Comparison of ENCODE assay signal across 8 cellular contexts in genomic region chr3:17070560-17070959, GRCh38.
DNase-seq lines count a peak whose midpoint lies in the region; ATAC-seq and TF ChIP-seq lines count a peak whose summit lies in the region.
"Had no signal": no experiment of that assay in that cellular context is flagged by ENCODE, and none has a peak within 500 bp of the region (broad histone marks: within the 10 kb centered on the region; RNA-seq: fewer than 3 reads in every experiment).

No MANE protein-coding gene starts in this region.

- H3K4me2 ChIP-seq in IMR-90 (ENCODE audit: low read depth, low read length) = no peak overlapping the region

- H3K36me3 Mint-ChIP-seq in endothelial cell (ENCODE audit: low read depth, unreplicated experiment) = peaks cover 3% of the 10 kb centered on the region

- no peak overlapping the region for H2AK9ac ChIP-seq in IMR-90 (replicated peaks; ENCODE audit: low read depth, low read length, poor library complexity)

- no peak overlapping the region for H3K4me3 Mint-ChIP-seq in endothelial cell (ENCODE audit: unreplicated experiment)

- peak overlapping the region; percentile 82 for H2AFZ ChIP-seq in IMR-90 (replicated peaks; ENCODE audit: low read length, poor library complexity)

- H3K27me3 ChIP-seq in IMR-90 (ENCODE audit: control insufficient read depth, insufficient read depth, low read length) = no peaks in the 10 kb centered on the region

- H3K27me3 Mint-ChIP-seq in endothelial cell (ENCODE audit: unreplicated experiment) = peaks cover 5% of the 10 kb centered on the region

- H4K20me1 ChIP-seq in IMR-90 (ENCODE audit: insufficient read depth, low read length) = no peaks in the 10 kb centered on the region

- no peak overlapping the region for H2BK5ac ChIP-seq in IMR-90 (ENCODE audit: low read depth, low read length, poor library complexity, severe bottlenecking)

- ATAC-seq in IMR-90 (ENCODE audit: low read depth) = peak; percentile 69; the same call in 1 of the 2 replicates
- ATAC-seq: Panc1 had no signal

- peak overlapping the region; percentile 66; the same call in 1 of the 2 replicates for H3K14ac ChIP-seq in IMR-90 (replicated peaks; ENCODE audit: low read depth, low read length)

- no peak overlapping the region for H3K9ac ChIP-seq in IMR-90 (ENCODE audit: low read depth, low read length)

- no peak overlapping the region for H3K27ac Mint-ChIP-seq in endothelial cell (ENCODE audit: unreplicated experiment)

- no peaks in the 10 kb centered on the region for H3K79me1 ChIP-seq in IMR-90 (ENCODE audit: low read depth in 1 of 2, low read length in 2 of 2)

- peaks cover 3% of the 10 kb centered on the region; the same call in 1 of the 2 replicates for H3K4me1 ChIP-seq in IMR-90 (ENCODE audit: control insufficient read depth, insufficient read depth, low read length)

- WGBS in IMR-90 (ENCODE audit: extremely low coverage in 2 of 2, insufficient read length in 1 of 2), 2 experiments = 0% methylated on average over 3 of the region's 5 CpGs; no CpG with 5 or more reads in 1 of the 2 experiments

- no peak overlapping the region; the same call in 1 of the 2 replicates for H3K4ac ChIP-seq in IMR-90 (ENCODE audit: low read depth, low read length)

- TF ChIP-seq RAD21 in IMR-90 (IDR thresholded peaks at IDR 0.05; ENCODE audit: low read length) = no peak

- peaks cover 5% of the 10 kb centered on the region; the same call in 1 of the 2 replicates for H3K9me1 ChIP-seq in IMR-90 (ENCODE audit: insufficient read depth, low read length)

- H2BK20ac ChIP-seq in IMR-90 (ENCODE audit: low read depth, low read length) = no peak overlapping the region

- no peak overlapping the region for H2AK5ac ChIP-seq in IMR-90 (ENCODE audit: low read depth, low read length)

- peaks cover 26% of the 10 kb centered on the region for H3K4me1 Mint-ChIP-seq in endothelial cell (ENCODE audit: unreplicated experiment)

- H4K8ac ChIP-seq in IMR-90 (ENCODE audit: low read depth in 2 of 2, low read length in 2 of 2) = peak overlapping the region; percentile 16 to 78; a peak in 1 of 4 replicates

- no TSS peak for BruUV-seq in IMR-90 (replicated peaks; lab: Mats Ljungman, UMichigan)

- POLR2A ChIA-PET in IMR-90 (lab: Charles Lee; ENCODE audit: unreplicated experiment) = interaction anchor here (0.6 kb wide), 1 partner anchor 41 kb away, joined by 4 read pairs; no protein-coding TSS in a partner anchor

- H2BK120ac ChIP-seq in IMR-90 (ENCODE audit: low read depth, low read length) = 0 out of 2 replicates have a peak overlapping the region, but pooled peaks have one; percentile 15

- CTCF ChIA-PET in IMR-90 (lab: Yijun Ruan, JAX) = interaction anchor here (0.7 kb wide), 1 partner anchor 12 kb away, joined by 4 read pairs; no protein-coding TSS in a partner anchor

- in situ Hi-C loops in IMR-90 (cut with MboI; ENCODE audit: low sequenced_read_pairs) = no loop called here

- TF ChIP-seq CTCF in IMR-90 (conservative IDR thresholded peaks at IDR 0.05; ENCODE audit: low read depth, low read length) (no peak), fibroblast of villous mesenchyme (IDR thresholded peaks at IDR 0.05; ENCODE audit: insufficient read depth, low read depth, low read length) (no peak), endothelial cell (IDR thresholded peaks at IDR 0.05; ENCODE audit: unreplicated experiment) (no peak)

- H3K56ac ChIP-seq in IMR-90 (ENCODE audit: extremely low read depth, insufficient read depth, low read length) = no peak overlapping the region

- dilution Hi-C loops in IMR-90 (cut with HindIII; ENCODE audit: low sequenced_read_pairs, unreplicated experiment) = no loop called here

- peak overlapping the region; percentile 93; the same call in 1 of the 2 replicates for H4K5ac ChIP-seq in IMR-90 (ENCODE audit: low read depth, low read length)

- no peak overlapping the region for H3K27ac ChIP-seq in IMR-90 (ENCODE audit: insufficient read depth, low read length)

- H3K9me3 Mint-ChIP-seq in endothelial cell (ENCODE audit: unreplicated experiment) = no peaks in the 10 kb centered on the region

- H2BK15ac ChIP-seq in IMR-90 (ENCODE audit: low read depth, low read length) = no peak overlapping the region

- DNase-seq in IMR-90 (peak; percentile 39), NCI-H748 treated with DMSO at 0.1 percent for 48 hours (lab: John Stamatoyannopoulos, UW) (peak; percentile 21), fibroblast of villous mesenchyme (ENCODE audit: low read depth) (peak; percentile 63), smooth muscle cell of the brain vasculature (ENCODE audit: low read depth, low spot score) (peak; percentile 65), GM19240 (ENCODE audit: insufficient read length, low spot score) (no peak), endothelial cell (ENCODE audit: low spot score) (no peak)
- no peak for DNase-seq in activated naive CD4-positive, alpha-beta T cell (lab: John Stamatoyannopoulos, UW)

- no peak overlapping the region for H3K4me3 ChIP-seq in IMR-90 (ENCODE audit: insufficient read depth, low read depth, low read length)
- no peak overlapping the region for H3K4me3 ChIP-seq in fibroblast of villous mesenchyme (ENCODE audit: low read depth, low read length)

- no peak overlapping the region; the same call in 1 of the 2 replicates for H3K23ac ChIP-seq in IMR-90 (ENCODE audit: low read depth, low read length)

- intact Hi-C loops in IMR-90 (cut with micrococcal nuclease) = no loop called here

- no peaks in the 10 kb centered on the region for H3K9me3 ChIP-seq in IMR-90 (ENCODE audit: control insufficient read depth, insufficient read depth, low read length)

- H3K18ac ChIP-seq in IMR-90 (ENCODE audit: low read depth, low read length) = no peak overlapping the region

- no peak for TF ChIP-seq POLR2A in IMR-90 (IDR thresholded peaks at IDR 0.05; ENCODE audit: low read depth, low read length)

- H3K36me3 ChIP-seq in IMR-90 (ENCODE audit: control insufficient read depth, insufficient read depth, low read length) = no peaks in the 10 kb centered on the region

- H4K91ac ChIP-seq in IMR-90 (ENCODE audit: insufficient read depth, low read depth, low read length) = peak overlapping the region; percentile 31; the same call in 1 of the 2 replicates

TF ChIP-seq in IMR-90, 13 proteins besides CTCF, POLR2A, EP300 and RAD21:
- TF ChIP-seq FOS (IDR thresholded peaks at IDR 0.05; ENCODE audit: low read depth, low read length) (no peak), RFX5 (IDR thresholded peaks at IDR 0.05; ENCODE audit: low read depth, low read length) (no peak), RCOR1 (IDR thresholded peaks at IDR 0.05; ENCODE audit: insufficient replicate concordance, low read length) (no peak), BHLHE40 (IDR thresholded peaks at IDR 0.05; ENCODE audit: low read depth, low read length) (no peak), MAFK (IDR thresholded peaks at IDR 0.05; ENCODE audit: low read depth, low read length) (no peak), NFE2L2 (IDR thresholded peaks at IDR 0.05; ENCODE audit: low read depth, low read length) (no peak), MXI1 (IDR thresholded peaks at IDR 0.05; ENCODE audit: borderline replicate concordance, low read depth, low read length) (no peak)
- TF ChIP-seq, protein P1, sequence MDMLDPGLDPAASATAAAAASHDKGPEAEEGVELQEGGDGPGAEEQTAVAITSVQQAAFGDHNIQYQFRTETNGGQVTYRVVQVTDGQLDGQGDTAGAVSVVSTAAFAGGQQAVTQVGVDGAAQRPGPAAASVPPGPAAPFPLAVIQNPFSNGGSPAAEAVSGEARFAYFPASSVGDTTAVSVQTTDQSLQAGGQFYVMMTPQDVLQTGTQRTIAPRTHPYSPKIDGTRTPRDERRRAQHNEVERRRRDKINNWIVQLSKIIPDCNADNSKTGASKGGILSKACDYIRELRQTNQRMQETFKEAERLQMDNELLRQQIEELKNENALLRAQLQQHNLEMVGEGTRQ (IDR thresholded peaks at IDR 0.05; ENCODE audit: low read depth, low read length) = no peak

Comparison
In these comparisons a context has a peak if more than half of its experiments do, and no peak if none do; other contexts are left out.
1. DNase-seq: peak in IMR-90 (single experiment), NCI-H748 treated with DMSO at 0.1 percent for 48 hours (single experiment), fibroblast of villous mesenchyme (single experiment) and smooth muscle cell of the brain vasculature (single experiment); none in GM19240 (single experiment), endothelial cell (single experiment) and activated naive CD4-positive, alpha-beta T cell (0 of 4).